Comparison of ENCODE assay signal across 8 cellular contexts in genomic region chr2:206765242-206766056, GRCh38. TPM values are rescaled to one million over a fixed set of nuclear protein-coding genes. Genes with fewer than 3 reads are reported as not detected.
DNase-seq lines count a peak whose midpoint lies in the region; ATAC-seq and TF ChIP-seq lines count a peak whose summit lies in the region.

TSS of gene FASTKD2 (plus strand) at chr2:206765606. CDS start at chr2:206766694, 1,088 bp downstream.
TSS of gene MDH1B (minus strand) at chr2:206765328. CDS start at chr2:206765271, 57 bp downstream.

- H3K4me3 ChIP-seq in GM12875 (ENCODE audit: low read depth, low read length) (peak within 1 kb of the TSS; percentile 72), adrenal gland (peak within 1 kb of the TSS; percentile 6 to 92 (median 58)), upper lobe of left lung (peak within 1 kb of the TSS; percentile 43 to 87 (median 72))

- H3K36me3 ChIP-seq in adrenal gland (replicated peaks in 1 of 2): peaks cover 0 to 8% of the 10 kb centered on the region in 2 donors
- H3K36me3 ChIP-seq in upper lobe of left lung: peaks cover 0 to 15% (median 2%) of the 10 kb centered on the region in 4 donors

- TF ChIP-seq CTCF in GM12875 (IDR thresholded peaks at IDR 0.05; ENCODE audit: borderline replicate concordance, insufficient read depth, low read depth, low read length) (no peak), adrenal gland (IDR thresholded peaks at IDR 0.05) (no peak), upper lobe of left lung (IDR thresholded peaks at IDR 0.05) (no peak)

- TF ChIP-seq EP300 in upper lobe of left lung (IDR thresholded peaks at IDR 0.05): peak in 1 of 4 donors; percentile 21

- TF ChIP-seq POLR2A in adrenal gland (IDR thresholded peaks at IDR 0.05) (peak; percentile 58 to 75), upper lobe of left lung (IDR thresholded peaks at IDR 0.05) (peak in 3 of 4 donors; percentile 25 to 69 (median 68))

- ATAC-seq in HG02798 (IDR thresholded peaks at IDR 0.05; ENCODE audit: poor library complexity, unreplicated experiment) (peak; percentile 96), left cardiac atrium (peak; percentile 98 to 99), upper lobe of left lung (ENCODE audit: low FRiP score in 2 of 2) (peak; percentile 95 to 98)

- WGBS in adrenal gland, 4 donors: 0% methylated on average over 25 to 46 of the region's 46 CpGs
- 0 to 1% methylated on average over 44 to 46 of the region's 46 CpGs for WGBS in upper lobe of left lung, 2 donors

- H3K27ac ChIP-seq in adrenal gland (peak within 1 kb of the TSS; percentile 59 to 96 (median 89)), upper lobe of left lung (peak within 1 kb of the TSS; percentile 82 to 90 (median 86))

- H3K9me3 ChIP-seq in adrenal gland (replicated peaks in 1 of 3) (no peaks in the 10 kb centered on the region), upper lobe of left lung (no peaks in the 10 kb centered on the region)

- H3K27me3 ChIP-seq in adrenal gland (no peaks in the 10 kb centered on the region), upper lobe of left lung (no peaks in the 10 kb centered on the region)

- H3K4me1 ChIP-seq in adrenal gland (replicated peaks in 1 of 2) (peaks cover 0 to 19% of the 10 kb centered on the region in 2 donors), upper lobe of left lung (peaks cover 10 to 25% (median 15%) of the 10 kb centered on the region in 4 donors)

- intact Hi-C loops in adrenal gland (cut with DNase I) (no loop called here), left cardiac atrium (cut with DNase I) (no loop called here), posterior cingulate gyrus (cut with DNase I) (no loop called here)

- peak; percentile 72 for DNase-seq in NCI-H1436 (lab: John Stamatoyannopoulos, UW)
- DNase-seq in SW480 (ENCODE audit: low spot score): peak; percentile 89
- peak; percentile 92 to 97 (median 95) for DNase-seq in adrenal gland
- DNase-seq in left cardiac atrium: peak; percentile 93
- peak; percentile 72 to 97 (median 82) for DNase-seq in posterior cingulate gyrus
- DNase-seq in upper lobe of left lung: peak; percentile 85 to 93

RNA-seq across cellular contexts. Expression of gene FASTKD2, which starts in this region (rescaled TPM):
- total RNA-seq in adrenal gland (10 to 100 TPM; 15.1 to 43.9 (median 27.8) TPM), left cardiac atrium (10 to 100 TPM; 23.7 to 34.8 TPM), upper lobe of left lung (10 to 100 TPM; 10.7 to 32.8 (median 21.1) TPM)
- 10 to 100 TPM in 2 of 3 donors, 1 to 10 TPM in 1; 8.4 to 59.8 (median 10.2) TPM for polyA plus RNA-seq in adrenal gland

RNA-seq across cellular contexts. Expression of gene MDH1B, which starts in this region (rescaled TPM):
- 1 to 10 TPM in 7 of 8 donors, under 1 TPM in 1; 0.88 to 3.7 (median 2.1) TPM for total RNA-seq in adrenal gland
- 1 to 10 TPM; 1.5 to 6.9 (median 3.1) TPM for polyA plus RNA-seq in adrenal gland
- under 1 TPM; 0.50 to 0.80 TPM for total RNA-seq in left cardiac atrium
- 10 to 100 TPM in 1 of 6 donors, 1 to 10 TPM in 4, under 1 TPM in 1; 0.43 to 12.7 (median 2.9) TPM for total RNA-seq in upper lobe of left lung

Comparison
In these comparisons a context has a peak if more than half of its experiments do, and no peak if none do; other contexts are left out.
1. Peak in every context shown above with its lines: DNase-seq, ATAC-seq, H3K4me3 ChIP-seq and H3K27ac ChIP-seq.